ENCODE assay signal across 22 cellular contexts in genomic region chr11:45864041-45864440, GRCh38. TPM values are rescaled to one million over a fixed set of nuclear protein-coding genes. Genes with fewer than 3 reads are reported as not detected.
"Had no signal": no experiment of that assay in that cellular context is flagged by ENCODE, and none has a peak within 500 bp of the region (broad histone marks: within the 10 kb centered on the region; RNA-seq: fewer than 3 reads in every experiment).

No MANE protein-coding gene starts in this region.

- H3K4me1 ChIP-seq: SJSA1 had no signal

- FAIRE-seq: HepG2, K562, RCC 7860 had no signal

- H3K27ac ChIP-seq: KMS-11, SJSA1, SK-N-MC had no signal

- DNase-seq: Kasumi-1, MM.1S, NCI-H1092 treated with DMSO at 0.1 percent for 48 hours, NCI-H1436, NCI-H187, NCI-H2029 treated with DMSO at 0.1 percent for 48 hours, NCI-H2171 treated with DMSO at 0.1 percent for 48 hours, NCI-H345, NCI-H446 treated with DMSO at 0.1 percent for 48 hours, NCI-H510A treated with DMSO at 0.1 percent for 48 hours, NCI-H526, Right ventricle myocardium superior, RPMI8226, SIG-M5 had no signal

- H3K27me3 ChIP-seq: SJSA1 had no signal

- H3K9ac ChIP-seq: KMS-11 had no signal

- H3K4me3 ChIP-seq: K562, SJSA1, SK-N-MC had no signal

- ATAC-seq: HepG2, K562 had no signal

- H3K9me3 ChIP-seq: SJSA1 had no signal

- H3K4me2 ChIP-seq: KMS-11 had no signal

RNA-seq across cellular contexts. Expression of gene FREY1, which starts 43.0 kb away (rescaled TPM):
- total RNA-seq: Right ventricle myocardium superior had no signal
- polyA plus RNA-seq: IgD-negative memory B cell had no signal

RNA-seq across cellular contexts. Expression of gene LARGE2, which starts 58.4 kb away (rescaled TPM):
- total RNA-seq: HT1080, Right ventricle myocardium superior, SJSA1 had no signal
